ENCODE assay signal across 8 cellular contexts in genomic region chr6:31791324-31792089, GRCh38. TPM values are rescaled to one million over a fixed set of nuclear protein-coding genes. Genes with fewer than 3 reads are reported as not detected.
DNase-seq lines count a peak whose midpoint lies in the region; ATAC-seq, FAIRE-seq and TF ChIP-seq lines count a peak whose summit lies in the region.

No MANE protein-coding gene starts in this region.

- no peaks in the 10 kb centered on the region for H3K27me3 Mint-ChIP-seq in activated CD4-positive, alpha-beta T cell treated with anti-CD3 and anti-CD28 coated beads, Interleukin-2, amount 10 ng/mL, durations not matched to agents 7 days and 5 days

- no peak overlapping the region for H3K4me3 Mint-ChIP-seq in activated CD4-positive, alpha-beta T cell treated with anti-CD3 and anti-CD28 coated beads, Interleukin-2, amount 10 ng/mL, durations not matched to agents 7 days and 5 days

- peak; percentile 89 for DNase-seq in 8988T
- DNase-seq in D721Med (ENCODE audit: insufficient read length, low spot score) = peak; percentile 92
- DNase-seq in NAMALWA (ENCODE audit: low spot score) = peak; percentile 73
- DNase-seq in activated CD4-positive, alpha-beta T cell treated with anti-CD3 and anti-CD28 coated beads, Interleukin-2, amount 10 ng/mL, durations not matched to agents 7 days and 5 days = peak; percentile 41
- peak; percentile 27 for DNase-seq in fibroblast of the conjunctiva (ENCODE audit: low read depth)
- DNase-seq in gastrocnemius medialis = no peak

- peaks cover 35% of the 10 kb centered on the region for H3K36me3 Mint-ChIP-seq in activated CD4-positive, alpha-beta T cell treated with anti-CD3 and anti-CD28 coated beads, Interleukin-2, amount 10 ng/mL, durations not matched to agents 7 days and 5 days (ENCODE audit: low read depth)

- ATAC-seq in gastrocnemius medialis = no peak
- ATAC-seq in GM19463 (IDR thresholded peaks at IDR 0.05; ENCODE audit: unreplicated experiment) = no peak
- no peak for ATAC-seq in HG03354 (IDR thresholded peaks at IDR 0.05; ENCODE audit: poor library complexity, severe bottlenecking, unreplicated experiment)

- peaks cover 0 to 36% of the 10 kb centered on the region in 2 donors for H3K36me3 ChIP-seq in gastrocnemius medialis

- in situ Hi-C loops in gastrocnemius medialis (cut with MboI; ENCODE audit: low sequenced_read_pairs in 4 of 4) = no loop called here

- CTCF ChIA-PET in activated CD4-positive, alpha-beta T cell treated with anti-CD3 and anti-CD28 coated beads, Interleukin-2, amount 10 ng/mL, durations not matched to agents 7 days and 5 days (lab: Charles Lee) = interaction anchor here (1.0 to 3.3 kb wide), 9 partner anchors 9 to 245 kb away, joined by 3 to 21 read pairs (median 3); partner anchors contain the start of genes ATP6V1G2, LSM2 and MSH5

- POLR2A ChIA-PET in activated CD4-positive, alpha-beta T cell treated with anti-CD3 and anti-CD28 coated beads, Interleukin-2, amount 10 ng/mL, durations not matched to agents 7 days and 5 days (lab: Charles Lee) = no interaction called here

- TF ChIP-seq CTCF in D721Med (IDR thresholded peaks at IDR 0.05; ENCODE audit: insufficient read depth, missing control alignments) = peak; percentile 63
- peak in 4 of 5 experiments; percentile 13 to 53 (median 28) for TF ChIP-seq CTCF in gastrocnemius medialis (IDR thresholded peaks at IDR 0.05 in 4 of 5, conservative IDR thresholded peaks at IDR 0.05 in 1 of 5)

- no peak overlapping the region for H3K4me3 ChIP-seq in gastrocnemius medialis

- no peak overlapping the region for H3K27ac ChIP-seq in gastrocnemius medialis

- intact Hi-C loops in gastrocnemius medialis (cut with DNase I; ENCODE audit: low total_unique reads) = no loop called here

- H3K4me1 ChIP-seq in gastrocnemius medialis = peaks cover 16 to 18% of the 10 kb centered on the region in 2 donors

- H3K9me3 ChIP-seq in gastrocnemius medialis = no peaks in the 10 kb centered on the region

- TF ChIP-seq POLR2A in gastrocnemius medialis (IDR thresholded peaks at IDR 0.05) = no peak

- H3K4me1 Mint-ChIP-seq in activated CD4-positive, alpha-beta T cell treated with anti-CD3 and anti-CD28 coated beads, Interleukin-2, amount 10 ng/mL, durations not matched to agents 7 days and 5 days = peaks cover 41% of the 10 kb centered on the region

- H3K27ac Mint-ChIP-seq in activated CD4-positive, alpha-beta T cell treated with anti-CD3 and anti-CD28 coated beads, Interleukin-2, amount 10 ng/mL, durations not matched to agents 7 days and 5 days = peak overlapping the region; percentile 72

- no peaks in the 10 kb centered on the region for H3K9me3 Mint-ChIP-seq in activated CD4-positive, alpha-beta T cell treated with anti-CD3 and anti-CD28 coated beads, Interleukin-2, amount 10 ng/mL, durations not matched to agents 7 days and 5 days

- H3K27me3 ChIP-seq in gastrocnemius medialis = no peaks in the 10 kb centered on the region

- no peak for FAIRE-seq in D721Med (lab: Jason Lieb, UNC)

RNA-seq across cellular contexts. Expression of gene VARS1, which starts 4.0 kb away (rescaled TPM):
- 100 to 1,000 TPM in 1 of 2 experiments, 10 to 100 TPM in 1; 85.0 to 100 TPM for total RNA-seq in activated CD4-positive, alpha-beta T cell treated with anti-CD3 and anti-CD28 coated beads, Interleukin-2, amount 10 ng/mL, durations not matched to agents 7 days and 5 days
- 100 to 1,000 TPM in 1 of 4 donors, 10 to 100 TPM in 3; 39.2 to 102 (median 67.4) TPM for total RNA-seq in gastrocnemius medialis

RNA-seq across cellular contexts. Expression of gene VWA7, which starts 14.4 kb away (rescaled TPM):
- total RNA-seq in activated CD4-positive, alpha-beta T cell treated with anti-CD3 and anti-CD28 coated beads, Interleukin-2, amount 10 ng/mL, durations not matched to agents 7 days and 5 days = 1 to 10 TPM; 5.2 to 5.4 TPM
- 1 to 10 TPM; 2.0 to 7.8 (median 4.7) TPM for total RNA-seq in gastrocnemius medialis

RNA-seq across cellular contexts. Expression of gene LSM2, which starts 15.3 kb away (rescaled TPM):
- 100 to 1,000 TPM; 103 to 109 TPM for total RNA-seq in activated CD4-positive, alpha-beta T cell treated with anti-CD3 and anti-CD28 coated beads, Interleukin-2, amount 10 ng/mL, durations not matched to agents 7 days and 5 days
- total RNA-seq in gastrocnemius medialis = 10 to 100 TPM; 25.1 to 43.7 (median 32.9) TPM

RNA-seq across cellular contexts. Expression of gene HSPA1L, which starts 23.6 kb away (rescaled TPM):
- 1 to 10 TPM; 3.3 to 3.5 TPM for total RNA-seq in activated CD4-positive, alpha-beta T cell treated with anti-CD3 and anti-CD28 coated beads, Interleukin-2, amount 10 ng/mL, durations not matched to agents 7 days and 5 days
- total RNA-seq in gastrocnemius medialis = 1 to 10 TPM; 1.1 to 7.1 (median 3.5) TPM

RNA-seq across cellular contexts. Expression of gene HSPA1A, which starts 23.8 kb away (rescaled TPM):
- total RNA-seq in activated CD4-positive, alpha-beta T cell treated with anti-CD3 and anti-CD28 coated beads, Interleukin-2, amount 10 ng/mL, durations not matched to agents 7 days and 5 days = 10 to 100 TPM; 89.8 to 92.7 TPM
- total RNA-seq in gastrocnemius medialis = 100 to 1,000 TPM in 2 of 4 donors, 10 to 100 TPM in 2; 85.8 to 205 (median 111) TPM

Comparison
In these comparisons a context has a peak if more than half of its experiments do, and no peak if none do; other contexts are left out.
1. DNase-seq: peak in 8988T (single experiment), D721Med (single experiment), NAMALWA (single experiment), activated CD4-positive, alpha-beta T cell treated with anti-CD3 and anti-CD28 coated beads, Interleukin-2, amount 10 ng/mL, durations not matched to agents 7 days and 5 days (single experiment) and fibroblast of the conjunctiva (single experiment); none in gastrocnemius medialis (0 of 2).